8 cellular contexts compared by ENCODE assay signal in genomic region chr4:47462799-47463234, GRCh38. TPM values are rescaled to one million over a fixed set of nuclear protein-coding genes. Genes with fewer than 3 reads are reported as not detected.
DNase-seq lines count a peak whose midpoint lies in the region; ATAC-seq, FAIRE-seq and TF ChIP-seq lines count a peak whose summit lies in the region.

No MANE protein-coding gene starts in this region.

- intact Hi-C loops in testis (cut with DNase I; ENCODE audit: low total_unique reads): no loop called here

- peak overlapping the region; percentile 81 for H2AFZ ChIP-seq in astrocyte (ENCODE audit: low read depth, low read length)

- no peaks in the 10 kb centered on the region for H3K27me3 ChIP-seq in astrocyte (ENCODE audit: insufficient read depth, low read length)
- no peaks in the 10 kb centered on the region for H3K27me3 ChIP-seq in kidney epithelial cell (ENCODE audit: control insufficient read depth, insufficient read depth, low read length)
- no peaks in the 10 kb centered on the region for H3K27me3 ChIP-seq in testis

- peak overlapping the region; percentile 96 for H3K4me2 ChIP-seq in astrocyte (ENCODE audit: low read length)

- no peak for TF ChIP-seq POLR2A in testis (IDR thresholded peaks at IDR 0.05)

- peak overlapping the region; percentile 83 for H3K4me3 ChIP-seq in astrocyte (ENCODE audit: insufficient read depth, low read depth, low read length)
- peak overlapping the region; percentile 75 for H3K4me3 ChIP-seq in kidney epithelial cell (ENCODE audit: low read depth, low read length)
- H3K4me3 ChIP-seq in testis: peak overlapping the region; percentile 88 to 96

- no peaks in the 10 kb centered on the region for H3K36me3 Mint-ChIP-seq in astrocyte (ENCODE audit: low read depth, unreplicated experiment)

- DNase-seq in AG20443 (ENCODE audit: low spot score) (peak; percentile 11), astrocyte (ENCODE audit: low read depth) (no peak), kidney epithelial cell (ENCODE audit: low read depth) (no peak), testis (no peak), GDM1 (lab: John Stamatoyannopoulos, UW) (no peak), GM19239 (ENCODE audit: insufficient read length, low spot score) (no peak)

- H3K27ac ChIP-seq in astrocyte (ENCODE audit: low read depth, low read length): peak overlapping the region; percentile 80
- H3K27ac ChIP-seq in testis: peak overlapping the region; percentile 80 to 89

- peaks cover 10% of the 10 kb centered on the region for H3K4me1 ChIP-seq in astrocyte (ENCODE audit: insufficient read depth, low read length)
- peaks cover 4% of the 10 kb centered on the region for H3K4me1 ChIP-seq in testis

- peak; percentile 24 for ATAC-seq in GM19438 (IDR thresholded peaks at IDR 0.05; ENCODE audit: low read depth, unreplicated experiment)
- ATAC-seq in HG03571 (IDR thresholded peaks at IDR 0.05; ENCODE audit: unreplicated experiment): peak; percentile 0

- FAIRE-seq in astrocyte (lab: Jason Lieb, UNC): no peak
- no peak for FAIRE-seq in GM19239 (lab: Jason Lieb, UNC)

- peak overlapping the region; percentile 91 for H3K4me3 Mint-ChIP-seq in astrocyte (ENCODE audit: unreplicated experiment)

- peaks cover 9% of the 10 kb centered on the region for H3K4me1 Mint-ChIP-seq in astrocyte (ENCODE audit: low read depth, unreplicated experiment)

- no peaks in the 10 kb centered on the region for H4K20me1 ChIP-seq in astrocyte (ENCODE audit: insufficient read depth, low read length)

- 4 to 5% methylated on average over 6 of the region's 6 CpGs for WGBS in testis, 2 donors

- no peaks in the 10 kb centered on the region for H3K27me3 Mint-ChIP-seq in astrocyte (ENCODE audit: low read depth, unreplicated experiment)

- H3K36me3 ChIP-seq in astrocyte (ENCODE audit: insufficient read depth, low read length): peaks cover 9% of the 10 kb centered on the region
- H3K36me3 ChIP-seq in kidney epithelial cell (ENCODE audit: control insufficient read depth, insufficient read depth, low read length): no peaks in the 10 kb centered on the region
- no peaks in the 10 kb centered on the region for H3K36me3 ChIP-seq in testis (ENCODE audit: low read depth, missing control alignments)

- no peaks in the 10 kb centered on the region for H3K9me3 Mint-ChIP-seq in astrocyte (ENCODE audit: unreplicated experiment)

- H3K9ac ChIP-seq in astrocyte (ENCODE audit: low read length): peak overlapping the region; percentile 89

- H3K9me3 ChIP-seq in astrocyte (ENCODE audit: insufficient read depth, low read depth, low read length) (no peaks in the 10 kb centered on the region), testis (no peaks in the 10 kb centered on the region)

- no peak for TF ChIP-seq CTCF in astrocyte (IDR thresholded peaks at IDR 0.05; ENCODE audit: insufficient read depth, low read depth, low read length)
- no peak for TF ChIP-seq CTCF in kidney epithelial cell (IDR thresholded peaks at IDR 0.05; ENCODE audit: insufficient read depth, low read length, poor library complexity, severe bottlenecking)
- TF ChIP-seq CTCF in testis (IDR thresholded peaks at IDR 0.05): no peak

- H3K79me2 ChIP-seq in astrocyte (ENCODE audit: insufficient read depth, low read length): peaks cover 30% of the 10 kb centered on the region

- H3K27ac Mint-ChIP-seq in astrocyte (ENCODE audit: unreplicated experiment): peak overlapping the region; percentile 36

RNA-seq across cellular contexts. Expression of gene COMMD8, which starts 0.7 kb away (rescaled TPM):
- total RNA-seq in astrocyte: 22.5 and 23.5 TPM in 2 replicates
- total RNA-seq in kidney epithelial cell: 33.7 and 38.1 TPM in 2 replicates
- total RNA-seq in testis: 10 to 100 TPM; 15.2 to 17.8 TPM
- polyA plus RNA-seq in testis (ENCODE audit: insufficient read depth, low read depth, low replicate concordance): 30.2 TPM

RNA-seq across cellular contexts. Expression of gene ATP10D, which starts 22.3 kb away (rescaled TPM):
- total RNA-seq in astrocyte (69.6 and 75.8 TPM in 2 replicates), kidney epithelial cell (11.3 and 13.9 TPM in 2 replicates), testis (10 to 100 TPM in 1 of 2 donors, 1 to 10 TPM in 1; 7.1 to 14.6 TPM)
- polyA plus RNA-seq in testis (ENCODE audit: insufficient read depth, low read depth, low replicate concordance): 7.9 TPM
